Comparison of ENCODE assay signal across 14 cellular contexts in the genomic region with DNA sequence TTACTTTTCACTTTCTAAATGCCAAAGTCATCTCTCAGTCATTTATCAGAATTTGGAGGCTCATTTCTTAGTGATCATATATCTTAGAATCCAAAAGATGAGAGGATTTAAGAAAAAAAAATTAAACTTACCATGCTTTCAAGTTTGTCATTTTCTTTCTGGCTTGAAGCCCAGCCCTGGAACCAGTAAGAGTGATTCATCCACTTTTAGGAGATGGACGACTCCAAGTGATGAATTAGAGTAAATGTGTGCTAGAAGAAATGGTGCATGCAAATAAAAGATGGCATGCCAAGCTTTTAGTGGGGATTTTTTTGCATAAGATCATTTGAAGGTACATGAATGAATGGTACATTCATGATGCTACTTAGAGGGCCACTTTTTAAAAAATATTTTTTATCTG. TPM values are rescaled to one million over a fixed set of nuclear protein-coding genes. Genes with fewer than 3 reads are reported as not detected.
DNase-seq lines count a peak whose midpoint lies in the region; ATAC-seq and TF ChIP-seq lines count a peak whose summit lies in the region.
"Had no signal": no experiment of that assay in that cellular context is flagged by ENCODE, and none has a peak within 500 bp of the region (broad histone marks: within the 10 kb centered on the region; RNA-seq: fewer than 3 reads in every experiment).

No MANE protein-coding gene starts in this region.

- peaks cover 58 to 100% (median 97%) of the 10 kb centered on the region in 4 donors for H3K4me1 ChIP-seq in esophagus muscularis mucosa

- no peaks in the 10 kb centered on the region for H3K9me3 ChIP-seq in esophagus muscularis mucosa
- H3K9me3 ChIP-seq: thyroid gland had no signal

- no peak for ATAC-seq in HG03520 (IDR thresholded peaks at IDR 0.05; ENCODE audit: unreplicated experiment)

- no peak for TF ChIP-seq CTCF in esophagus muscularis mucosa (IDR thresholded peaks at IDR 0.05)

- 0% methylated on average over 1 of the region's 1 CpG for WGBS in esophagus muscularis mucosa

- no peak for TF ChIP-seq POLR2A in esophagus muscularis mucosa (IDR thresholded peaks at IDR 0.05; ENCODE audit: low read depth)

- intact Hi-C loops in esophagus muscularis mucosa (cut with DNase I) = no loop called here

- no peak overlapping the region for H3K4me3 ChIP-seq in esophagus muscularis mucosa
- H3K4me3 ChIP-seq: thyroid gland had no signal

- peak; percentile 57 for DNase-seq in DMS53 (lab: John Stamatoyannopoulos, UW)
- DNase-seq in DMS53 treated with DMSO at 0.1 percent for 48 hours (lab: John Stamatoyannopoulos, UW; ENCODE audit: unreplicated experiment) = no peak
- peak; percentile 73 for DNase-seq in NCI-H345 (lab: John Stamatoyannopoulos, UW)
- no peak for DNase-seq in esophagus muscularis mucosa (ENCODE audit: extremely low spot score)
- peak; percentile 60 for DNase-seq in renal cortical epithelial cell (ENCODE audit: low read depth)
- no peak for DNase-seq in nucleus accumbens (lab: John Stamatoyannopoulos, UW)
- no peak for DNase-seq in NCI-H774 (lab: John Stamatoyannopoulos, UW)
- DNase-seq: 8988T; activated CD8-positive, alpha-beta memory T cell treated with anti-CD3 and anti-CD28 coated beads for 24 hours; midbrain; NCI-H1092 treated with DMSO at 0.1 percent for 48 hours; T-helper 2 cell; thyroid gland had no signal

- peak overlapping the region; percentile 61 to 74 (median 69) for H3K27ac ChIP-seq in esophagus muscularis mucosa (replicated peaks in 1 of 4)
- H3K27ac ChIP-seq: thyroid gland had no signal

- TF ChIP-seq EP300 in esophagus muscularis mucosa (IDR thresholded peaks at IDR 0.05) = no peak

- no peaks in the 10 kb centered on the region for H3K36me3 ChIP-seq in esophagus muscularis mucosa
- H3K36me3 ChIP-seq: thyroid gland had no signal

- no peaks in the 10 kb centered on the region for H3K27me3 ChIP-seq in esophagus muscularis mucosa
- H3K27me3 ChIP-seq: thyroid gland had no signal

RNA-seq across cellular contexts. Expression of a gene that starts 20.1 kb away (rescaled TPM):
- total RNA-seq in esophagus muscularis mucosa (100 to 1,000 TPM in 1 of 4 donors, 10 to 100 TPM in 3; 72.9 to 115 (median 76.3) TPM), renal cortical epithelial cell (0.17 and 2.0 TPM in 2 replicates)

Comparison
In these comparisons a context has a peak if more than half of its experiments do, and no peak if none do; other contexts are left out.
1. DNase-seq: peak in DMS53 (single experiment), NCI-H345 (single experiment) and renal cortical epithelial cell (single experiment); none in DMS53 treated with DMSO at 0.1 percent for 48 hours (single experiment), esophagus muscularis mucosa (single experiment), nucleus accumbens (0 of 56) and NCI-H774 (single experiment).
2. RNA of a gene that starts 20.1 kb away (total RNA-seq): 72.9 to 115 TPM in esophagus muscularis mucosa; 0.17 to 2.0 TPM in renal cortical epithelial cell; every median in the first group is over 10 times any median in the second.